In genomic region chr11:72670041-72670440, GRCh38 we compare ENCODE assay signal across 24 cellular contexts. TPM values are rescaled to one million over a fixed set of nuclear protein-coding genes. Genes with fewer than 3 reads are reported as not detected.
DNase-seq lines count a peak whose midpoint lies in the region; ATAC-seq, FAIRE-seq and TF ChIP-seq lines count a peak whose summit lies in the region.
"Had no signal": no experiment of that assay in that cellular context is flagged by ENCODE, and none has a peak within 500 bp of the region (broad histone marks: within the 10 kb centered on the region; RNA-seq: fewer than 3 reads in every experiment).

No MANE protein-coding gene starts in this region.

- H3K27me3 ChIP-seq in HepG2 (ENCODE audit: control insufficient read depth in 1 of 2, insufficient read depth in 2 of 2, low read length in 2 of 2) (peaks cover 1 to 33% of the 10 kb centered on the region in 2 experiments), right lobe of liver (no peaks in the 10 kb centered on the region), H1 (replicated peaks in 1 of 4; ENCODE audit: control insufficient read depth in 3 of 4, extremely low read depth in 1 of 4, insufficient read depth in 3 of 4, low read length in 3 of 4) (peaks cover 0 to 13% (median 9%) of the 10 kb centered on the region in 4 experiments; a peak in 5 of 7 replicates)

- peaks cover 6% of the 10 kb centered on the region; the same call in 1 of the 2 replicates for H3K23me2 ChIP-seq in H1 (ENCODE audit: low read depth, low read length)

- POLR2A ChIA-PET in HepG2 (lab: Yijun Ruan, JAX) = no interaction called here
- POLR2A ChIA-PET in H1 (lab: Charles Lee; ENCODE audit: partially characterized antibody) = interaction anchor here (0.9 to 1.8 kb wide), 6 partner anchors 10 to 80 kb away, joined by 3 to 6 read pairs (median 4); no protein-coding TSS in a partner anchor

- DNase-seq in HepG2 (ENCODE audit: low spot score) (no peak), right lobe of liver (no peak), NCI-H510A treated with DMSO at 0.1 percent for 48 hours (lab: John Stamatoyannopoulos, UW) (peak; percentile 34), H1 (ENCODE audit: low read depth in 1 of 2, low spot score in 2 of 2) (no peak), nucleus accumbens (lab: John Stamatoyannopoulos, UW) (no peak), NCI-H1105 treated with DMSO at 0.1 percent for 48 hours (lab: John Stamatoyannopoulos, UW) (no peak), dermis blood vessel endothelial cell (no peak)
- DNase-seq in activated T-cell treated with anti-CD3 and anti-CD28 coated beads, Interleukin-2, amount 50 U/mL, for 72 hours = no peak
- DNase-seq: Calu3; CD8-positive, alpha-beta memory T cell; EL; NCI-H1092 treated with DMSO at 0.1 percent for 48 hours; NCI-H1694; NCI-H2081; NCI-H2171 treated with DMSO at 0.1 percent for 48 hours; NK-92 treated with Interleukin-12 subunit alpha and Interleukin-12 subunit beta, amount 100 ng/mL, for 24 hours; SHP77 treated with DMSO at 0.1 percent for 48 hours; SW 1271 had no signal

- intact Hi-C loops in HepG2 (cut with micrococcal nuclease; ENCODE audit: unreplicated experiment) (no loop called here), right lobe of liver (cut with DNase I) (no loop called here)

- H3K79me2 ChIP-seq in HepG2 (ENCODE audit: insufficient read depth, low read length) = no peaks in the 10 kb centered on the region
- no peaks in the 10 kb centered on the region for H3K79me2 ChIP-seq in H1 (ENCODE audit: control insufficient read depth in 1 of 2, insufficient read depth in 2 of 2, low read length in 2 of 2)

- H4K20me1 ChIP-seq in HepG2 (ENCODE audit: insufficient read depth, low read length) = no peaks in the 10 kb centered on the region
- peaks cover 0 to 7% of the 10 kb centered on the region in 2 experiments for H4K20me1 ChIP-seq in H1 (replicated peaks in 1 of 2; ENCODE audit: control insufficient read depth in 1 of 2, insufficient read depth in 2 of 2, low read length in 2 of 2)

- H3K79me1 ChIP-seq in H1 (ENCODE audit: low read depth, low read length) = no peaks in the 10 kb centered on the region

- no peak overlapping the region for H4K5ac ChIP-seq in H1 (ENCODE audit: insufficient read length, low read depth, low read length)

- no peak overlapping the region for H3K27ac Mint-ChIP-seq in activated T-cell treated with anti-CD3 and anti-CD28 coated beads, Interleukin-2, amount 50 U/mL, for 72 hours
- H3K27ac Mint-ChIP-seq: CD8-positive, alpha-beta memory T cell had no signal

- H2BK15ac ChIP-seq in H1 (ENCODE audit: low read length) = peak overlapping the region; percentile 92; the same call in 1 of the 2 replicates

- H2AFZ ChIP-seq in HepG2 (ENCODE audit: low read length) (no peak overlapping the region), H1 (ENCODE audit: low read length) (no peak overlapping the region)
- H2AFZ ChIP-seq: GM23248 had no signal

- H3K9me3 ChIP-seq in HepG2 (ENCODE audit: low read length) (peaks cover 12% of the 10 kb centered on the region), right lobe of liver (no peaks in the 10 kb centered on the region), H1 (ENCODE audit: insufficient read depth in 2 of 2, low read depth in 1 of 2, low read length in 1 of 2) (peaks cover 13 to 14% of the 10 kb centered on the region in 2 experiments)

- CTCF ChIA-PET in HepG2 (lab: Yijun Ruan, JAX; ENCODE audit: low intra/inter-chr PET ratio, low total read pairs) (no interaction called here), H1 (lab: Charles Lee; ENCODE audit: partially characterized antibody) (interaction anchor here (1.1 to 39.6 kb wide), 6 partner anchors 9 to 80 kb away, joined by 4 to 552 read pairs (median 28); no protein-coding TSS in a partner anchor)

- ATAC-seq in HepG2 (no peak), right lobe of liver (no peak)
- no peak for ATAC-seq in activated T-cell treated with anti-CD3 and anti-CD28 coated beads, Interleukin-2, amount 50 U/mL, for 72 hours (replicated peaks in 1 of 2)

- H3K36me3 ChIP-seq in HepG2 (replicated peaks in 1 of 2; ENCODE audit: control insufficient read depth in 1 of 2, insufficient read depth in 2 of 2, low read length in 2 of 2) (no peaks in the 10 kb centered on the region), right lobe of liver (no peaks in the 10 kb centered on the region), H1 (ENCODE audit: control insufficient read depth in 2 of 4, insufficient read depth in 4 of 4, low read length in 3 of 4) (no peaks in the 10 kb centered on the region)

- no peak overlapping the region for H3K18ac ChIP-seq in H1 (ENCODE audit: extremely low read depth, low read length)

- H3K36me3 Mint-ChIP-seq in activated T-cell treated with anti-CD3 and anti-CD28 coated beads, Interleukin-2, amount 50 U/mL, for 72 hours (ENCODE audit: insufficient read depth in 2 of 2) = peaks cover 3 to 7% of the 10 kb centered on the region in 2 donors

- no peak overlapping the region for H3K4me2 ChIP-seq in HepG2 (ENCODE audit: low read depth, low read length)
- H3K4me2 ChIP-seq in H1 (ENCODE audit: insufficient read depth in 1 of 2, low read depth in 2 of 2, low read length in 2 of 2) = no peak overlapping the region
- H3K4me2 ChIP-seq: KMS-11 had no signal

- no peak overlapping the region for H3K4me3 Mint-ChIP-seq in activated T-cell treated with anti-CD3 and anti-CD28 coated beads, Interleukin-2, amount 50 U/mL, for 72 hours
- H3K4me3 Mint-ChIP-seq: CD8-positive, alpha-beta memory T cell had no signal

- H2BK20ac ChIP-seq in H1 (ENCODE audit: low read length) = 0 out of 2 replicates have a peak overlapping the region, but pooled peaks have one; percentile 61

- no peak for TF ChIP-seq EP300 in HepG2 (IDR thresholded peaks at IDR 0.05; ENCODE audit: low read depth in 2 of 2, low read length in 2 of 2)
- no peak for TF ChIP-seq EP300 in HepG2 (CRISPR knock-in tag; IDR thresholded peaks at IDR 0.05; ENCODE audit: borderline replicate concordance)
- TF ChIP-seq EP300 in H1 (IDR thresholded peaks at IDR 0.05; ENCODE audit: borderline replicate concordance in 1 of 2, low read depth in 2 of 2, low read length in 2 of 2) = peak in 1 of 2 experiments; percentile 44; a peak in 1 of 3 replicates

- no peak overlapping the region for H3K27ac ChIP-seq in HepG2 (ENCODE audit: extremely low read length, insufficient read depth, low read length)
- no peak overlapping the region for H3K27ac ChIP-seq in right lobe of liver
- H3K27ac ChIP-seq in H1 (ENCODE audit: low read depth, low read length) = no peak overlapping the region
- H3K27ac ChIP-seq: C4-2B, GM23248, KMS-11, RWPE1, SK-N-MC had no signal

- peaks cover 53% of the 10 kb centered on the region for H3K27me3 Mint-ChIP-seq in activated T-cell treated with anti-CD3 and anti-CD28 coated beads, Interleukin-2, amount 50 U/mL, for 72 hours (ENCODE audit: low read depth)

- H3K9ac ChIP-seq in HepG2 (ENCODE audit: insufficient read depth, low read depth, low read length) (no peak overlapping the region), H1 (replicated peaks in 1 of 4; ENCODE audit: extremely low read depth in 1 of 4, low read depth in 3 of 4, low read length in 3 of 4) (no peak overlapping the region)
- H3K9ac ChIP-seq: GM23248, KMS-11 had no signal

- no peak overlapping the region for H3K56ac ChIP-seq in H1 (replicated peaks; ENCODE audit: insufficient read length, low read depth, low read length)

- H2BK12ac ChIP-seq in H1 (ENCODE audit: low read depth, low read length) = 0 out of 2 replicates have a peak overlapping the region, but pooled peaks have one; percentile 39

- FAIRE-seq in HepG2 (lab: Jason Lieb, UNC) (no peak), H1 (lab: Jason Lieb, UNC) (no peak)
- FAIRE-seq: A204.1 had no signal

- peaks cover 0 to 2% of the 10 kb centered on the region in 2 donors for H3K9me3 Mint-ChIP-seq in activated T-cell treated with anti-CD3 and anti-CD28 coated beads, Interleukin-2, amount 50 U/mL, for 72 hours

- no peak overlapping the region for H2BK120ac ChIP-seq in H1 (replicated peaks; ENCODE audit: low read depth, low read length)

- H3K4me3 ChIP-seq in HepG2 (replicated peaks in 1 of 3; ENCODE audit: insufficient read depth in 1 of 3, low read depth in 2 of 3, low read length in 3 of 3) (no peak overlapping the region), right lobe of liver (no peak overlapping the region), H1 (ENCODE audit: extremely low read depth in 1 of 4, insufficient read depth in 2 of 4, low read depth in 3 of 4, low read length in 4 of 4) (no peak overlapping the region)
- H3K4me3 ChIP-seq: GM23248, SK-N-MC had no signal

- H3K4me1 ChIP-seq in HepG2 (ENCODE audit: insufficient read depth, low read length) = no peaks in the 10 kb centered on the region
- no peaks in the 10 kb centered on the region for H3K4me1 ChIP-seq in right lobe of liver
- H3K4me1 ChIP-seq in H1 (replicated peaks in 1 of 4; ENCODE audit: control insufficient read depth in 3 of 4, insufficient read depth in 4 of 4, low read length in 3 of 4) = peaks cover 0 to 19% (median 12%) of the 10 kb centered on the region in 4 experiments; a peak in 6 of 7 replicates

- no TSS peak for BruUV-seq in HepG2 (replicated peaks; lab: Mats Ljungman, UMichigan)

- H3K23ac ChIP-seq in H1 (ENCODE audit: insufficient read length) = no peak overlapping the region

- no peak overlapping the region for H2AK5ac ChIP-seq in H1 (ENCODE audit: low read depth, low read length)

- in situ Hi-C loops in HepG2 (cut with HindIII; ENCODE audit: extremely low pct_ligation_motif_present, low pct_unique_long_range_greater_than_20kb) = no loop called here

- no peak overlapping the region for H3K4ac ChIP-seq in H1 (replicated peaks; ENCODE audit: insufficient read length, low read depth, low read length)

- H3K14ac ChIP-seq in H1 (ENCODE audit: insufficient read length) = no peak overlapping the region

- WGBS in HepG2 (ENCODE audit: low lambda C conversion rate) = 21% methylated on average over 4 of the region's 4 CpGs
- 0% methylated on average over 1 of the region's 4 CpGs for WGBS in right lobe of liver (ENCODE audit: insufficient coverage, low coverage, low lambda C conversion rate, missing lambda C conversion rate)
- 57% methylated on average over 4 of the region's 4 CpGs; no CpG with 5 or more reads in 1 of the 2 experiments for WGBS in H1 (ENCODE audit: extremely low coverage in 1 of 2, insufficient coverage in 1 of 2, insufficient read length in 1 of 2, insufficient replicate concordance in 2 of 2, low coverage in 1 of 2, low lambda C conversion rate in 2 of 2, missing lambda C conversion rate in 1 of 2), 2 experiments

- H4K8ac ChIP-seq in H1 (ENCODE audit: extremely low read depth, insufficient read depth, low read length) = no peak overlapping the region

- no peak for TF ChIP-seq CTCF in HepG2 (CRISPR knock-in tag; IDR thresholded peaks at IDR 0.05)
- TF ChIP-seq CTCF in right lobe of liver (IDR thresholded peaks at IDR 0.05) = no peak
- TF ChIP-seq CTCF in H1 (IDR thresholded peaks at IDR 0.05; ENCODE audit: control extremely low read depth in 1 of 3, insufficient read depth in 1 of 3, low read depth in 1 of 3, low read length in 3 of 3) = no peak

- TF ChIP-seq POLR2A in HepG2 (IDR thresholded peaks at IDR 0.05; ENCODE audit: insufficient read depth in 1 of 2, low read depth in 2 of 2, low read length in 2 of 2) (no peak), right lobe of liver (IDR thresholded peaks at IDR 0.05) (no peak), H1 (IDR thresholded peaks at IDR 0.05; ENCODE audit: control extremely low read depth in 1 of 2, low read depth in 2 of 2, low read length in 2 of 2) (no peak)

- H2BK5ac ChIP-seq in H1 (ENCODE audit: low read depth, low read length) = peak overlapping the region; percentile 18; the same call in 1 of the 2 replicates

- peaks cover 19% of the 10 kb centered on the region for H3K4me1 Mint-ChIP-seq in activated T-cell treated with anti-CD3 and anti-CD28 coated beads, Interleukin-2, amount 50 U/mL, for 72 hours (ENCODE audit: low read depth)

- H4K91ac ChIP-seq in H1 (replicated peaks; ENCODE audit: insufficient read length, low read length) = no peak overlapping the region

- no peak for TF ChIP-seq RAD21 in HepG2 (CRISPR knock-in tag; IDR thresholded peaks at IDR 0.05)
- no peak for TF ChIP-seq RAD21 in H1 (IDR thresholded peaks at IDR 0.05 in 1 of 2, conservative IDR thresholded peaks at IDR 0.05 in 1 of 2; ENCODE audit: low read depth in 2 of 2, low read length in 2 of 2)

RNA-seq across cellular contexts. Expression of gene PDE2A, which starts 4.2 kb away (rescaled TPM):
- total RNA-seq in HepG2 (2016; rRNA removed; fragmentation: Illumina TruSeq; extraction: Trizol) (not detected in 2 replicates), right lobe of liver (10 to 100 TPM; 11.2 to 46.3 (median 22.8) TPM), dermis blood vessel endothelial cell (351 and 380 TPM in 2 replicates)
- not detected in 2 replicates for total RNA-seq in HepG2 (2016; cell fraction: cytosol; rRNA removed; fragmentation: Illumina TruSeq; extraction: Trizol; ENCODE audit: low read depth)
- total RNA-seq in HepG2 (2016; cell fraction: insoluble cytoplasmic fraction; rRNA removed; fragmentation: Illumina TruSeq; extraction: Trizol) = 0.19 TPM in 1 of 2 replicates, not detected in the other
- total RNA-seq in HepG2 (2016; cell fraction: membrane; rRNA removed; fragmentation: Illumina TruSeq; extraction: Trizol) = not detected in 2 replicates
- 0.81 TPM in 1 of 2 replicates, not detected in the other for total RNA-seq in HepG2 (2016; cell fraction: nucleus; rRNA removed; fragmentation: Illumina TruSeq; extraction: Trizol)
- polyA plus RNA-seq in HepG2 (2011; rRNA removed) (2.8 and 3.1 TPM in 2 replicates), H1 (2011; rRNA removed) (7.1 and 10.0 TPM in 2 replicates)
- polyA plus RNA-seq in HepG2 (2011; cell fraction: cytosol; rRNA removed) = 0.74 and 0.82 TPM in 2 replicates
- polyA plus RNA-seq in HepG2 (2011; cell fraction: nucleus; rRNA removed) = 12.4 and 12.9 TPM in 2 replicates
- polyA plus RNA-seq in HepG2 (2012) = 1.1 and 1.3 TPM in 2 replicates
- polyA plus RNA-seq in HepG2 (2016; cell fraction: cytosol; fragmentation: Illumina TruSeq; extraction: Trizol; ENCODE audit: low read depth) = not detected in 2 replicates
- polyA plus RNA-seq in HepG2 (2016; cell fraction: insoluble cytoplasmic fraction; fragmentation: Illumina TruSeq; extraction: Trizol; ENCODE audit: low read depth) = not detected in 2 replicates
- not detected in 2 replicates for polyA plus RNA-seq in HepG2 (2016; cell fraction: membrane; fragmentation: Illumina TruSeq; extraction: Trizol; ENCODE audit: low read depth)
- not detected in 2 replicates for polyA plus RNA-seq in HepG2 (2016; cell fraction: nucleus; fragmentation: Illumina TruSeq; extraction: Trizol; ENCODE audit: insufficient read depth, low read depth)
- polyA minus RNA-seq in HepG2 (2011; rRNA and poly(A)+ RNA removed; ENCODE audit: low replicate concordance) = 1.6 and 410 TPM in 2 replicates
- 0.62 and 1.1 TPM in 2 replicates for polyA minus RNA-seq in HepG2 (2011; cell fraction: cytosol; rRNA and poly(A)+ RNA removed)
- 2.2 and 3.6 TPM in 2 replicates for polyA minus RNA-seq in HepG2 (2011; cell fraction: nucleus; rRNA and poly(A)+ RNA removed)
- 3.4 and 5.0 TPM in 2 replicates for total RNA-seq in H1 (2021; fragmentation: NEBNext Ultra II Directional; extraction: Animal tissue kit (Norgen Biotek cat#: 25700))
- 5.7 TPM for polyA plus RNA-seq in H1 (2011; cell fraction: cytosol; rRNA removed)
- 14.6 TPM for polyA plus RNA-seq in H1 (2011; cell fraction: nucleus; rRNA removed)
- polyA plus RNA-seq in H1 (2012, experiment 1 of 2) = 1.8 to 6.8 TPM (median 3.9 TPM) in 4 replicates
- 2.9 TPM for polyA plus RNA-seq in H1 (2012, experiment 2 of 2)
- polyA plus RNA-seq in H1 (2013, experiment 1 of 2) = 4.1 TPM
- polyA plus RNA-seq in H1 (2013, experiment 2 of 2) = 4.8 TPM
- 5.9 and 10.1 TPM in 2 replicates for polyA minus RNA-seq in H1 (2011; rRNA and poly(A)+ RNA removed)
- polyA minus RNA-seq in H1 (2011; cell fraction: cytosol; rRNA and poly(A)+ RNA removed) = 2.1 TPM
- polyA minus RNA-seq in H1 (2011; cell fraction: nucleus; rRNA and poly(A)+ RNA removed) = 6.0 TPM
- total RNA-seq in activated T-cell treated with anti-CD3 and anti-CD28 coated beads, Interleukin-2, amount 50 U/mL, for 72 hours = 1 to 10 TPM in 1 of 2 donors, under 1 TPM in 1; 0.77 to 1.7 TPM

Comparison
In these comparisons a context has a peak if more than half of its experiments do, and no peak if none do; other contexts are left out.
1. Of the 41 proteins assayed by ChIP-seq in both HepG2 and H1: peak only in HepG2: none; only in H1: MAX and SRF; in both: none; in neither: 38; mixed calls (peak in some experiments, not most) for 1.